ENCODE assay signal across 15 cellular contexts in the genomic region with DNA sequence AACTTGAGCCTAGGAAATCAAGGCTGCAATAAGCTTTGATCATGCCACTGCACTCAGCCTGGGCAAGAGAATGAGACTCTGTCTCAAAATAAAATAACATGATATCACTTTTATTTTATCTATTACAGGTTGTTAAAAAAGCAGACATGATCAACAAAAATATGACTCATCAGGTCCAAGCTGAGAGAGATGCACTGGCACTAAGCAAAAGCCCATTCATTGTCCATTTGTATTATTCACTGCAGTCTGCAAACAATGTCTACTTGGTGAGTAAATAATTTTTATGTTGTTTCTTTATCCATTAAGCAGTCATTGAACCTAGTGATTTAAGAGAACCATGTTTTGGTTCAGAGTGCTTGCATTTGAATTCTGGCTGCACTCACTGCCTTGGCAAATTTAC. TPM values are rescaled to one million over a fixed set of nuclear protein-coding genes. Genes with fewer than 3 reads are reported as not detected.
DNase-seq lines count a peak whose midpoint lies in the region; ATAC-seq and TF ChIP-seq lines count a peak whose summit lies in the region.
"Had no signal": no experiment of that assay in that cellular context is flagged by ENCODE, and none has a peak within 500 bp of the region (broad histone marks: within the 10 kb centered on the region; RNA-seq: fewer than 3 reads in every experiment).

No MANE protein-coding gene starts in this region.

- POLR2A ChIA-PET in PC-3 (lab: Charles Lee; ENCODE audit: unreplicated experiment), result no interaction called here

- H3K9me3 ChIP-seq in PC-3 (ENCODE audit: low read length), result no peaks in the 10 kb centered on the region
- H3K9me3 ChIP-seq: gastrocnemius medialis had no signal

- DNase-seq in activated CD8-positive, alpha-beta memory T cell treated with anti-CD3 and anti-CD28 coated beads, Interleukin-2, amount 10 ng/mL, durations not matched to agents 7 days and 5 days, result no peak
- DNase-seq in activated CD8-positive, alpha-beta memory T cell treated with anti-CD3 and anti-CD28 coated beads, Interleukin-2, amount 50 U/mL, for 4 hours, result no peak
- DNase-seq in DMS53 (lab: John Stamatoyannopoulos, UW), result peak; percentile 77
- DNase-seq in PC-3, result peak; percentile 73
- peak; percentile 6 to 11 for DNase-seq in lung microvascular endothelial cell (ENCODE audit: low read depth in 2 of 2)
- no peak for DNase-seq in medulla oblongata (ENCODE audit: extremely low spot score)
- no peak for DNase-seq in NCI-H1436 (lab: John Stamatoyannopoulos, UW)
- DNase-seq in LoVo (ENCODE audit: low spot score), result no peak
- DNase-seq: activated effector memory CD4-positive, alpha-beta T cell treated with Interleukin-2 at 50 U/mL for 16 hours; effector CD4-positive, alpha-beta T cell; gastrocnemius medialis; mesendoderm; NCI-H526; stimulated activated naive CD8-positive, alpha-beta T cell treated with anti-CD3 and anti-CD28 coated beads, Interleukin-15, amount 100 ng/mL, for 72 hours had no signal

- peaks cover 10% of the 10 kb centered on the region for H3K36me3 ChIP-seq in PC-3 (ENCODE audit: low read depth, low read length)

- no peak overlapping the region for H3K4me3 Mint-ChIP-seq in activated CD8-positive, alpha-beta memory T cell treated with anti-CD3 and anti-CD28 coated beads, Interleukin-2, amount 10 ng/mL, durations not matched to agents 7 days and 5 days

- H3K9me3 Mint-ChIP-seq in activated CD8-positive, alpha-beta memory T cell treated with anti-CD3 and anti-CD28 coated beads, Interleukin-2, amount 10 ng/mL, durations not matched to agents 7 days and 5 days (ENCODE audit: low read depth), result no peaks in the 10 kb centered on the region
- H3K9me3 Mint-ChIP-seq: stimulated activated naive CD8-positive, alpha-beta T cell treated with anti-CD3 and anti-CD28 coated beads, Interleukin-15, amount 100 ng/mL, for 72 hours had no signal

- H3K4me1 ChIP-seq in PC-3 (ENCODE audit: insufficient read depth, low read length), result peaks cover 18% of the 10 kb centered on the region

- H3K4me1 Mint-ChIP-seq in activated CD8-positive, alpha-beta memory T cell treated with anti-CD3 and anti-CD28 coated beads, Interleukin-2, amount 10 ng/mL, durations not matched to agents 7 days and 5 days, result peaks cover 17% of the 10 kb centered on the region

- peak overlapping the region; percentile 100 for H3K4me2 ChIP-seq in PC-3 (ENCODE audit: low read length)
- H3K4me2 ChIP-seq: smooth muscle cell had no signal

- H3K79me2 ChIP-seq in PC-3 (ENCODE audit: low read length), result peaks cover 50% of the 10 kb centered on the region

- BruUV-seq in PC-3 (replicated peaks; lab: Mats Ljungman, UMichigan), result no TSS peak

- no peak overlapping the region for H3K9ac ChIP-seq in PC-3 (ENCODE audit: low read length)

- H3K27me3 ChIP-seq in PC-3 (ENCODE audit: low read length), result no peaks in the 10 kb centered on the region
- H3K27me3 ChIP-seq: gastrocnemius medialis had no signal

- H3K9me2 ChIP-seq in PC-3 (replicated peaks; ENCODE audit: low read length), result no peaks in the 10 kb centered on the region

- H3K4me3 ChIP-seq in PC-3 (ENCODE audit: low read length), result peak overlapping the region; percentile 32; the same call in 1 of the 2 replicates
- H3K4me3 ChIP-seq: gastrocnemius medialis, smooth muscle cell had no signal

- H3K27ac Mint-ChIP-seq in activated CD8-positive, alpha-beta memory T cell treated with anti-CD3 and anti-CD28 coated beads, Interleukin-2, amount 10 ng/mL, durations not matched to agents 7 days and 5 days, result peak overlapping the region; percentile 73

- TF ChIP-seq CTCF in PC-3 (conservative IDR thresholded peaks at IDR 0.05; ENCODE audit: low read depth, low read length), result no peak

- H2AFZ ChIP-seq in PC-3 (ENCODE audit: low read length), result no peak overlapping the region

- intact Hi-C loops in PC-3 (cut with micrococcal nuclease), result loop anchor here (5.0 kb wide), 1 partner anchor 34 kb away; no protein-coding TSS in a partner anchor

- H4K20me1 ChIP-seq in PC-3 (ENCODE audit: low read length), result peaks cover 13% of the 10 kb centered on the region

- peaks cover 5% of the 10 kb centered on the region for H3F3A ChIP-seq in PC-3 (ENCODE audit: low read length, unreplicated experiment)

- no peaks in the 10 kb centered on the region for H3K27me3 Mint-ChIP-seq in activated CD8-positive, alpha-beta memory T cell treated with anti-CD3 and anti-CD28 coated beads, Interleukin-2, amount 10 ng/mL, durations not matched to agents 7 days and 5 days
- H3K27me3 Mint-ChIP-seq: stimulated activated naive CD8-positive, alpha-beta T cell treated with anti-CD3 and anti-CD28 coated beads, Interleukin-15, amount 100 ng/mL, for 72 hours had no signal

- CTCF ChIA-PET in activated CD8-positive, alpha-beta memory T cell treated with anti-CD3 and anti-CD28 coated beads, Interleukin-2, amount 10 ng/mL, durations not matched to agents 7 days and 5 days (lab: Charles Lee), result interaction anchor here (0.8 kb wide), 1 partner anchor 202 kb away, joined by 3 read pairs; no protein-coding TSS in a partner anchor
- CTCF ChIA-PET in PC-3 (lab: Charles Lee), result no interaction called here

- ATAC-seq in activated CD8-positive, alpha-beta memory T cell treated with anti-CD3 and anti-CD28 coated beads, Interleukin-2, amount 10 ng/mL, durations not matched to agents 7 days and 5 days, result no peak
- ATAC-seq in PC-3, result peak; percentile 44
- ATAC-seq: gastrocnemius medialis; stimulated activated naive CD8-positive, alpha-beta T cell treated with anti-CD3 and anti-CD28 coated beads, Interleukin-15, amount 100 ng/mL, for 72 hours had no signal

- peak overlapping the region; percentile 67 for H3K27ac ChIP-seq in PC-3 (ENCODE audit: low read length)
- H3K27ac ChIP-seq: gastrocnemius medialis had no signal

- peaks cover 55% of the 10 kb centered on the region for H3K36me3 Mint-ChIP-seq in activated CD8-positive, alpha-beta memory T cell treated with anti-CD3 and anti-CD28 coated beads, Interleukin-2, amount 10 ng/mL, durations not matched to agents 7 days and 5 days

RNA-seq across cellular contexts. Expression of a gene that starts 3.3 kb away (rescaled TPM):
- 10 to 100 TPM; 40.9 to 49.2 TPM for total RNA-seq in activated CD8-positive, alpha-beta memory T cell treated with anti-CD3 and anti-CD28 coated beads, Interleukin-2, amount 10 ng/mL, durations not matched to agents 7 days and 5 days
- total RNA-seq in PC-3 (2014; rRNA removed) (18.6 and 21.2 TPM in 2 replicates), lung microvascular endothelial cell (6.5 TPM in 2 replicates)

RNA-seq across cellular contexts. Expression of a gene that starts 4.2 kb away (rescaled TPM):
- total RNA-seq in activated CD8-positive, alpha-beta memory T cell treated with anti-CD3 and anti-CD28 coated beads, Interleukin-2, amount 10 ng/mL, durations not matched to agents 7 days and 5 days, result 100 to 1,000 TPM; 103 to 125 TPM
- total RNA-seq in PC-3 (2014; rRNA removed) (71.6 and 87.9 TPM in 2 replicates), lung microvascular endothelial cell (80.9 and 95.2 TPM in 2 replicates)

RNA-seq across cellular contexts. Expression of a gene that starts 58.1 kb away (rescaled TPM):
- 10 to 100 TPM; 10.7 to 11.1 TPM for total RNA-seq in activated CD8-positive, alpha-beta memory T cell treated with anti-CD3 and anti-CD28 coated beads, Interleukin-2, amount 10 ng/mL, durations not matched to agents 7 days and 5 days
- total RNA-seq in PC-3 (2014; rRNA removed), result 2.9 and 5.0 TPM in 2 replicates
- total RNA-seq in lung microvascular endothelial cell, result 4.6 and 5.0 TPM in 2 replicates

Comparison
In these comparisons a context has a peak if more than half of its experiments do, and no peak if none do; other contexts are left out.
1. DNase-seq: peak in DMS53 (single experiment), PC-3 (single experiment) and lung microvascular endothelial cell (2 of 2); none in activated CD8-positive, alpha-beta memory T cell treated with anti-CD3 and anti-CD28 coated beads, Interleukin-2, amount 10 ng/mL, durations not matched to agents 7 days and 5 days (single experiment), activated CD8-positive, alpha-beta memory T cell treated with anti-CD3 and anti-CD28 coated beads, Interleukin-2, amount 50 U/mL, for 4 hours (single experiment), medulla oblongata (single experiment), NCI-H1436 (single experiment) and LoVo (single experiment).